ENCODE assay signal across 11 cellular contexts in genomic region chr7:130881091-130881798, GRCh38.
DNase-seq lines count a peak whose midpoint lies in the region; ATAC-seq, FAIRE-seq and TF ChIP-seq lines count a peak whose summit lies in the region.
"Had no signal": no experiment of that assay in that cellular context is flagged by ENCODE, and none has a peak within 500 bp of the region (broad histone marks: within the 10 kb centered on the region; RNA-seq: fewer than 3 reads in every experiment).

No MANE protein-coding gene starts in this region.

- no peaks in the 10 kb centered on the region for H3K9me1 ChIP-seq in K562 (ENCODE audit: control insufficient read depth, insufficient read depth, low read length)

- WGBS in K562 (ENCODE audit: insufficient coverage, low coverage, missing lambda C conversion rate), result 60% methylated on average over 3 of the region's 3 CpGs
- WGBS in mesodermal cell (ENCODE audit: insufficient coverage in 2 of 2), 2 experiments, result 43% methylated on average over 1 of the region's 3 CpGs; no CpG with 5 or more reads in 1 of the 2 experiments

- BruUV-seq in K562 (replicated peaks; lab: Mats Ljungman, UMichigan), result no TSS peak

- H3K4me2 ChIP-seq in K562 (ENCODE audit: insufficient read depth, low read length), result no peak overlapping the region

- 0 out of 2 replicates have a peak, but pooled peaks cover 3% of the 10 kb centered on the region for H4K20me1 ChIP-seq in K562 (replicated peaks; ENCODE audit: control insufficient read depth, insufficient read depth, low read length)

- no peaks in the 10 kb centered on the region for H3K36me3 ChIP-seq in K562 (ENCODE audit: control insufficient read depth, insufficient read depth, low read length)
- peaks cover 97% of the 10 kb centered on the region for H3K36me3 ChIP-seq in mesodermal cell (ENCODE audit: control insufficient read depth, insufficient read depth, low read length)
- H3K36me3 ChIP-seq in upper lobe of right lung, result peaks cover 90% of the 10 kb centered on the region

- no peak for FAIRE-seq in K562 (lab: Jason Lieb, UNC)

- in situ Hi-C loops in K562 (cut with MboI), result loop anchor here (10.0 kb wide), 2 partner anchors 634 to 774 kb away; no protein-coding TSS in a partner anchor

- H3K79me2 ChIP-seq in K562 (ENCODE audit: control insufficient read depth, insufficient read depth, low read length), result no peaks in the 10 kb centered on the region

- H3K27me3 ChIP-seq in K562 (ENCODE audit: control insufficient read depth in 2 of 2, insufficient read depth in 2 of 2, low read length in 2 of 2) (no peaks in the 10 kb centered on the region), upper lobe of right lung (no peaks in the 10 kb centered on the region)

- no peak for TF ChIP-seq RAD21 in K562 (CRISPR knock-in tag; conservative IDR thresholded peaks at IDR 0.05 in 1 of 2, IDR thresholded peaks at IDR 0.05 in 1 of 2)

- intact Hi-C loops in K562 (cut with micrococcal nuclease) (no loop called here), upper lobe of right lung (cut with DNase I) (no loop called here)

- H3K4me1 ChIP-seq in K562 (replicated peaks in 1 of 2; ENCODE audit: control insufficient read depth in 2 of 2, insufficient read depth in 2 of 2, low read length in 2 of 2) (no peaks in the 10 kb centered on the region; a peak in 2 of 5 replicates), mesodermal cell (ENCODE audit: control insufficient read depth, insufficient read depth, low read length, poor library complexity, severe bottlenecking) (peaks cover 58% of the 10 kb centered on the region), upper lobe of right lung (peaks cover 19% of the 10 kb centered on the region)
- H3K4me1 ChIP-seq: prostate gland had no signal

- no peak for ATAC-seq in K562
- no peak for ATAC-seq in upper lobe of right lung
- no peak for ATAC-seq in HG03432 (IDR thresholded peaks at IDR 0.05; ENCODE audit: unreplicated experiment)

- peak; percentile 3 for DNase-seq in stimulated activated CD4-positive, alpha-beta T cell treated with anti-CD3 and anti-CD28 coated beads, Interleukin-4, amount 100 ng/mL, for 24 hours
- no peak for DNase-seq in stimulated activated CD4-positive, alpha-beta T cell treated with anti-CD3 and anti-CD28 coated beads, Interleukin-2, amount 100 ng/mL, for 24 hours
- DNase-seq in K562 (ENCODE audit: extremely low read depth in 1 of 4, low spot score in 3 of 4), result no peak
- no peak for DNase-seq in upper lobe of right lung
- no peak for DNase-seq in NCI-H1092 treated with DMSO at 0.1 percent for 48 hours (lab: John Stamatoyannopoulos, UW)
- DNase-seq in stimulated activated naive CD4-positive, alpha-beta T cell treated with Interleukin-2 at 50 U/mL for 16 hours (lab: John Stamatoyannopoulos, UW), result no peak
- DNase-seq: activated gamma-delta T cell, NCI-H1105 had no signal

- H3K9me3 ChIP-seq in K562 (replicated peaks; ENCODE audit: control insufficient read depth, insufficient read depth, low read depth, low read length), result no peaks in the 10 kb centered on the region
- no peaks in the 10 kb centered on the region for H3K9me3 ChIP-seq in mesodermal cell (ENCODE audit: control insufficient read depth, low read length)
- H3K9me3 ChIP-seq in upper lobe of right lung, result no peaks in the 10 kb centered on the region
- H3K9me3 ChIP-seq: prostate gland had no signal

- TF ChIP-seq EP300 in K562 (IDR thresholded peaks at IDR 0.05; ENCODE audit: low read length), result no peak

- CTCF ChIA-PET in K562 (lab: Yijun Ruan, JAX; ENCODE audit: low intra/inter-chr PET ratio), result no interaction called here

- POLR2A ChIA-PET in K562 (lab: Yijun Ruan, JAX), result interaction anchor here (1.0 to 1.8 kb wide), 3 partner anchors 9 to 229 kb away, joined by 4 to 6 read pairs (median 5); no protein-coding TSS in a partner anchor

- TF ChIP-seq CTCF in K562 (IDR thresholded peaks at IDR 0.05 in 2 of 3, conservative IDR thresholded peaks at IDR 0.05 in 1 of 3; ENCODE audit: insufficient read depth in 2 of 3, low read depth in 1 of 3, low read length in 3 of 3) (no peak), upper lobe of right lung (IDR thresholded peaks at IDR 0.05) (no peak)

- H3K27ac ChIP-seq in K562 (ENCODE audit: extremely low read depth, low read depth, low read length) (no peak overlapping the region), mesodermal cell (ENCODE audit: low read depth, low read length, severe bottlenecking) (peak overlapping the region; percentile 50), upper lobe of right lung (peak overlapping the region; percentile 7)

- H3K9ac ChIP-seq in K562 (ENCODE audit: insufficient read depth in 1 of 2, low read depth in 2 of 2, low read length in 2 of 2), result no peak overlapping the region

- no peak for TF ChIP-seq POLR2A in K562 (conservative IDR thresholded peaks at IDR 0.05)

- no peak overlapping the region for H2AFZ ChIP-seq in K562 (ENCODE audit: low read depth, low read length)

- H3K4me3 ChIP-seq in K562 (no peak overlapping the region), mesodermal cell (ENCODE audit: extremely low read depth, insufficient read depth, low read length, poor library complexity, severe bottlenecking) (no peak overlapping the region), upper lobe of right lung (no peak overlapping the region)
- H3K4me3 ChIP-seq: prostate gland had no signal

TF ChIP-seq in K562, 482 proteins besides CTCF, POLR2A, EP300 and RAD21:
- no peak for TF ChIP-seq ZNF75A (CRISPR knock-in tag; IDR thresholded peaks at IDR 0.05)
- no peak for TF ChIP-seq ESRRB (CRISPR knock-in tag; IDR thresholded peaks at IDR 0.05; ENCODE audit: borderline replicate concordance)
- TF ChIP-seq C11orf30 (IDR thresholded peaks at IDR 0.05; ENCODE audit: low read depth), result no peak
- TF ChIP-seq MITF (IDR thresholded peaks at IDR 0.05), result no peak
- TF ChIP-seq KLF1 (tag; IDR thresholded peaks at IDR 0.05), result no peak
- TF ChIP-seq ZNF316 (IDR thresholded peaks at IDR 0.05), result peak; percentile 34
- TF ChIP-seq HMBOX1 (IDR thresholded peaks at IDR 0.05), result no peak
- TF ChIP-seq E2F6 (IDR thresholded peaks at IDR 0.05; ENCODE audit: borderline replicate concordance in 1 of 2, extremely low read depth in 1 of 2, insufficient read depth in 1 of 2, insufficient read length in 1 of 2, low read depth in 1 of 2, low read length in 1 of 2, poor library complexity in 1 of 2, severe bottlenecking in 1 of 2), result no peak
- TF ChIP-seq BCOR (IDR thresholded peaks at IDR 0.05), result no peak
- no peak for TF ChIP-seq PCBP2 (IDR thresholded peaks at IDR 0.05; ENCODE audit: low read depth, low read length, poor library complexity, severe bottlenecking)
- peak; percentile 72; the same call in 1 of the 2 replicates for TF ChIP-seq CEBPB (tag; IDR thresholded peaks at IDR 0.05)
